Comparison of ENCODE assay signal across 8 cellular contexts in genomic region chr4:103099691-103100392, GRCh38. TPM values are rescaled to one million over a fixed set of nuclear protein-coding genes. Genes with fewer than 3 reads are reported as not detected.
A peak's percentile ranks its signal among the peaks of the same experiment; 100 is the strongest.
DNase-seq lines count a peak whose midpoint lies in the region; ATAC-seq and TF ChIP-seq lines count a peak whose summit lies in the region.

Gene BDH2, minus strand, starts transcription at chr4:103099834. Its CDS starts 3,580 bp downstream, at chr4:103096254.

- H3K27ac ChIP-seq in esophagus muscularis mucosa (replicated peaks in 1 of 4) (peak within 1 kb of the TSS; percentile 72 to 80 (median 76)), thyroid gland (peak within 1 kb of the TSS; percentile 24 to 68 (median 45))

- TF ChIP-seq POLR2A in esophagus muscularis mucosa (IDR thresholded peaks at IDR 0.05; ENCODE audit: low read depth) (no peak), thyroid gland (IDR thresholded peaks at IDR 0.05) (peak in 1 of 2 donors; percentile 66)

- ATAC-seq in GM21423 (IDR thresholded peaks at IDR 0.05; ENCODE audit: unreplicated experiment) (peak; percentile 97), mucosa of descending colon (peak; percentile 99)

- H3K4me1 ChIP-seq in esophagus muscularis mucosa (peaks cover 11 to 40% (median 34%) of the 10 kb centered on the region in 4 donors), mucosa of descending colon (ENCODE audit: low read depth) (no peaks in the 10 kb centered on the region), thyroid gland (peaks cover 9 to 17% of the 10 kb centered on the region in 2 donors)

- WGBS in esophagus muscularis mucosa = 8% methylated on average over 11 of the region's 11 CpGs
- WGBS in thyroid gland, 2 donors = 8 to 10% methylated on average over 11 of the region's 11 CpGs

- no peaks in the 10 kb centered on the region for H3K27me3 ChIP-seq in esophagus muscularis mucosa
- H3K27me3 ChIP-seq in thyroid gland = no peaks in the 10 kb centered on the region

- TF ChIP-seq EP300 in esophagus muscularis mucosa (IDR thresholded peaks at IDR 0.05) = no peak

- H3K4me3 ChIP-seq in esophagus muscularis mucosa = peak within 1 kb of the TSS; percentile 51 to 61 (median 56)
- peak within 1 kb of the TSS; percentile 3 for H3K4me3 ChIP-seq in mucosa of descending colon
- H3K4me3 ChIP-seq in thyroid gland (replicated peaks in 1 of 3) = peak within 1 kb of the TSS; percentile 19 to 56 (median 32)

- DNase-seq in Daoy (ENCODE audit: low read depth) (peak; percentile 60), HT1080 (ENCODE audit: low read depth) (peak; percentile 89), NOMO-1 (lab: John Stamatoyannopoulos, UW; ENCODE audit: unreplicated experiment in 2 of 2) (peak; percentile 67 to 92), activated T-cell treated with anti-CD3 and anti-CD28 coated beads for 4 hours (peak; percentile 27), esophagus muscularis mucosa (ENCODE audit: extremely low spot score) (no peak), mucosa of descending colon (peak in 1 of 3 donors; percentile 73), thyroid gland (peak; percentile 47 to 49)

- intact Hi-C loops in esophagus muscularis mucosa (cut with DNase I) = loop anchor here (2.0 to 10.0 kb wide), 6 partner anchors 53 to 755 kb away; partner anchors contain the start of genes SLC39A8 and SLC9B1
- intact Hi-C loops in mucosa of descending colon (cut with DNase I, micrococcal nuclease) = loop anchor here in 1 of 2 donors (5.0 kb wide), 1 partner anchor 668 kb away; no protein-coding TSS in a partner anchor
- intact Hi-C loops in thyroid gland (cut with DNase I) = no loop called here

- TF ChIP-seq CTCF in esophagus muscularis mucosa (IDR thresholded peaks at IDR 0.05) (peak; percentile 78 to 87 (median 79)), mucosa of descending colon (IDR thresholded peaks at IDR 0.05) (peak; percentile 28), thyroid gland (IDR thresholded peaks at IDR 0.05) (peak; percentile 45 to 91 (median 76))

- H3K36me3 ChIP-seq in esophagus muscularis mucosa (no peaks in the 10 kb centered on the region), mucosa of descending colon (ENCODE audit: low read depth) (no peaks in the 10 kb centered on the region), thyroid gland (no peaks in the 10 kb centered on the region)

- H3K9me3 ChIP-seq in esophagus muscularis mucosa (no peaks in the 10 kb centered on the region), mucosa of descending colon (no peaks in the 10 kb centered on the region), thyroid gland (no peaks in the 10 kb centered on the region)

RNA-seq across cellular contexts. Expression of gene BDH2, which starts in this region (rescaled TPM):
- total RNA-seq in Daoy (2014; rRNA removed; shearing (Covaris generic)) = 4.6 and 7.7 TPM in 2 replicates
- total RNA-seq in HT1080 (2014; rRNA removed; shearing (Covaris generic)) = 22.7 and 23.4 TPM in 2 replicates
- polyA plus RNA-seq in HT1080 (2015; cell fraction: cytosol; rRNA removed) = 18.2 and 21.7 TPM in 2 replicates
- 32.6 and 36.3 TPM in 2 replicates for polyA plus RNA-seq in HT1080 (2015; cell fraction: nucleus; rRNA removed)
- total RNA-seq in esophagus muscularis mucosa (10 to 100 TPM; 31.6 to 59.4 (median 47.1) TPM), mucosa of descending colon (10 to 100 TPM; 27.1 to 35.1 (median 31.2) TPM), thyroid gland (100 to 1,000 TPM; 113 to 131 (median 128) TPM)

Comparison
In these comparisons a context has a peak if more than half of its experiments do, and no peak if none do; other contexts are left out.
1. H3K4me3 ChIP-seq: peak in every context shown above with its lines; median percentile 56 in esophagus muscularis mucosa; 32 in thyroid gland; 3 in mucosa of descending colon.
2. CTCF ChIP-seq: peak in every context shown above with its lines; median percentile 79 in esophagus muscularis mucosa; 76 in thyroid gland; 28 in mucosa of descending colon.